8 cellular contexts compared by ENCODE assay signal in the genomic region with DNA sequence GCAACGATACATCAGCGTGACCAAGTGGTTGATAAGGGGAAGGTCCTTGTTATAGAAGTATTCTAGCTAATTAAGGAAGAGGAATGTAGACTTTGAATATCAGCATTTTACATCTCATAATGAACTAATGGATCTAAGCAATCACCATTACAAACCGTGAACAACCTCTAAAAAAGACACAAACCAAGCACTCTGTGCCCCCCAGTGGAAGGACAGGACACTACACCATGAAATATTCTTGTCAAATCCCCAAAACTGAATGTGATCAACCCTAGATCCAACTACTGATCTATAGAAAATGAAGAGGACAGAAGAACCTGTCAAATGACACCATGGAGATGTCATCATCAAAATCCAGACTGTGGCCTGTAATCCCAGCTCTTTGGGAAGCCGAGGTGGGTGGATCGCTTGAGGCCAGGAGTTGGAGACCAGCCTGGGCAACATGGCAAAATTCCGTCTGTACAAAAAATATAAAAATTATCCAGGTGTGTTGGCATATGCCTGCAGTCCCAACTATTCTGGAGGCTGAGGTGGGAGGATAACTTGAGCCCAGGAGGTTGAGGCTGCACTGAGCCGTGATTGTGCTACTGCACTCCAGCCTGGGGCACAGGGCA.
A peak's percentile ranks its signal among the peaks of the same experiment; 100 is the strongest.
DNase-seq lines count a peak whose midpoint lies in the region; ATAC-seq, FAIRE-seq and TF ChIP-seq lines count a peak whose summit lies in the region.

No MANE protein-coding gene starts in this region.

- intact Hi-C loops in GM12878 (cut with micrococcal nuclease; ENCODE audit: unreplicated experiment) (loop anchor here (1.0 to 10.0 kb wide), 4 partner anchors 90 to 490 kb away; no protein-coding TSS in a partner anchor), lower lobe of right lung (cut with DNase I) (no loop called here)

- TF ChIP-seq RAD21 in GM12878 (IDR thresholded peaks at IDR 0.05; ENCODE audit: insufficient read depth, low read depth, low read length) = peak; percentile 94

- peak; percentile 74 to 78 (median 77) for TF ChIP-seq CTCF in GM12878 (IDR thresholded peaks at IDR 0.05 in 2 of 3, conservative IDR thresholded peaks at IDR 0.05 in 1 of 3; ENCODE audit: control insufficient read depth in 2 of 3, extremely low read depth in 1 of 3, insufficient read depth in 1 of 3, low read depth in 3 of 3, low read length in 3 of 3)
- peak; percentile 52 for TF ChIP-seq CTCF in lower lobe of right lung (IDR thresholded peaks at IDR 0.05)

- H3K9me3 ChIP-seq in T-helper 17 cell (ENCODE audit: control insufficient read depth, low read length, poor library complexity, severe bottlenecking) (no peaks in the 10 kb centered on the region), GM12878 (replicated peaks; ENCODE audit: control insufficient read depth, insufficient read depth, low read length) (no peaks in the 10 kb centered on the region), lower lobe of right lung (no peaks in the 10 kb centered on the region)

- BruUV-seq in GM12878 (replicated peaks; lab: Mats Ljungman, UMichigan) = no TSS peak

- CTCF ChIA-PET in GM12878 (lab: Yijun Ruan, JAX) = interaction anchor here (0.7 to 4.3 kb wide), 19 partner anchors 14 to 445 kb away, joined by 3 to 72 read pairs (median 4); no protein-coding TSS in a partner anchor

- in situ Hi-C loops in GM12878 (cut with MboI) = loop anchor here (5.0 kb wide), 1 partner anchor 268 kb away; no protein-coding TSS in a partner anchor

- TF ChIP-seq EP300 in GM12878 (IDR thresholded peaks at IDR 0.05; ENCODE audit: borderline replicate concordance in 1 of 2, control insufficient read depth in 1 of 2, low read depth in 2 of 2, low read length in 2 of 2) = no peak

- H3K27me3 Mint-ChIP-seq in T-helper 17 cell = peaks cover 5% of the 10 kb centered on the region
- peaks cover 0 to 5% of the 10 kb centered on the region in 2 donors for H3K27me3 Mint-ChIP-seq in stimulated activated naive B cell treated with anti-CD40 and anti-IgM and Interleukin-4, amounts not matched to agents 10 μg/mL and 1 μg/mL and 100 μg/mL, for 72 hours

- H3K27me3 ChIP-seq in GM12878 (replicated peaks in 1 of 2; ENCODE audit: control insufficient read depth in 2 of 2, insufficient read depth in 2 of 2, low read length in 1 of 2) (no peaks in the 10 kb centered on the region), lower lobe of right lung (ENCODE audit: low read depth) (peaks cover 4% of the 10 kb centered on the region)

- SMC1A ChIA-PET in GM12878 (lab: Charles Lee; ENCODE audit: uncharacterized antibody, unreplicated experiment) = interaction anchor here (0.7 to 4.1 kb wide), 16 partner anchors 9 to 291 kb away, joined by 3 to 43 read pairs (median 4); no protein-coding TSS in a partner anchor

- no peaks in the 10 kb centered on the region for H3K36me3 Mint-ChIP-seq in T-helper 17 cell (ENCODE audit: low read depth)
- no peaks in the 10 kb centered on the region for H3K36me3 Mint-ChIP-seq in stimulated activated naive B cell treated with anti-CD40 and anti-IgM and Interleukin-4, amounts not matched to agents 10 μg/mL and 1 μg/mL and 100 μg/mL, for 72 hours

- DNase-seq in NCI-H524 (lab: John Stamatoyannopoulos, UW) (peak; percentile 13 to 60), NCI-H524 treated with DMSO at 0.1 percent for 48 hours (lab: John Stamatoyannopoulos, UW) (no peak), HT-29 (ENCODE audit: low spot score) (peak; percentile 69), T-helper 17 cell (peak in 2 of 3 donors; percentile 13 to 51), GM12878 (ENCODE audit: low read depth, low spot score) (peak; percentile 15), lower lobe of right lung (no peak)
- DNase-seq in stimulated activated naive B cell treated with anti-CD40 and anti-IgM and Interleukin-4, amounts not matched to agents 10 μg/mL and 1 μg/mL and 100 μg/mL, for 72 hours = peak; percentile 41

- no peaks in the 10 kb centered on the region for H3K36me3 ChIP-seq in GM12878 (ENCODE audit: control insufficient read depth in 2 of 2, insufficient read depth in 2 of 2, low read length in 1 of 2)
- H3K36me3 ChIP-seq in lower lobe of right lung = no peaks in the 10 kb centered on the region

- POLR2A ChIA-PET in GM12878 (lab: Charles Lee) = interaction anchor here (1.4 kb wide), 2 partner anchors 88 to 290 kb away, joined by 3 to 5 read pairs; no protein-coding TSS in a partner anchor

- H3K4me3 Mint-ChIP-seq in T-helper 17 cell = no peak overlapping the region
- H3K4me3 Mint-ChIP-seq in stimulated activated naive B cell treated with anti-CD40 and anti-IgM and Interleukin-4, amounts not matched to agents 10 μg/mL and 1 μg/mL and 100 μg/mL, for 72 hours = no peak overlapping the region

- H3K4me3 ChIP-seq in GM12878 = no peak overlapping the region
- no peak overlapping the region for H3K4me3 ChIP-seq in lower lobe of right lung

- no peak for TF ChIP-seq POLR2A in GM12878 (IDR thresholded peaks at IDR 0.05; ENCODE audit: low read depth, low read length)

- FAIRE-seq in GM12878 (lab: Jason Lieb, UNC) = peak; percentile 99

- no peak overlapping the region for H3K27ac ChIP-seq in GM12878 (ENCODE audit: control insufficient read depth, insufficient read depth)
- H3K27ac ChIP-seq in lower lobe of right lung = no peak overlapping the region

- ATAC-seq in T-helper 17 cell (peak; percentile 80), GM12878 (peak; percentile 75), lower lobe of right lung (peak; percentile 39 to 48), GM21367 (IDR thresholded peaks at IDR 0.05; ENCODE audit: unreplicated experiment) (no peak)
- peak; percentile 43 to 52 for ATAC-seq in stimulated activated naive B cell treated with anti-CD40 and anti-IgM and Interleukin-4, amounts not matched to agents 10 μg/mL and 1 μg/mL and 100 μg/mL, for 72 hours (replicated peaks)

- RAD21 ChIA-PET in GM12878 (lab: Charles Lee; ENCODE audit: unreplicated experiment) = interaction anchor here (0.8 to 2.5 kb wide), 7 partner anchors 86 to 289 kb away, joined by 3 to 19 read pairs (median 9); no protein-coding TSS in a partner anchor

- no peak overlapping the region for H3K9ac ChIP-seq in GM12878 (ENCODE audit: control insufficient read depth, insufficient read depth, low read length)

- H3K27ac Mint-ChIP-seq in T-helper 17 cell = no peak overlapping the region
- peak overlapping the region; percentile 1 for H3K27ac Mint-ChIP-seq in stimulated activated naive B cell treated with anti-CD40 and anti-IgM and Interleukin-4, amounts not matched to agents 10 μg/mL and 1 μg/mL and 100 μg/mL, for 72 hours

- H3K79me2 ChIP-seq in GM12878 (ENCODE audit: control insufficient read depth, insufficient read depth, low read length) = no peaks in the 10 kb centered on the region

- no peak overlapping the region for H3K4me2 ChIP-seq in GM12878 (ENCODE audit: control insufficient read depth, insufficient read depth)

- H4K20me1 ChIP-seq in GM12878 (ENCODE audit: control insufficient read depth, insufficient read depth) = no peaks in the 10 kb centered on the region

- H3K9me3 Mint-ChIP-seq in stimulated activated naive B cell treated with anti-CD40 and anti-IgM and Interleukin-4, amounts not matched to agents 10 μg/mL and 1 μg/mL and 100 μg/mL, for 72 hours = peaks cover 0 to 1% of the 10 kb centered on the region in 2 donors

- H3K4me1 Mint-ChIP-seq in T-helper 17 cell = peaks cover 7% of the 10 kb centered on the region
- peaks cover 37 to 58% of the 10 kb centered on the region in 2 donors for H3K4me1 Mint-ChIP-seq in stimulated activated naive B cell treated with anti-CD40 and anti-IgM and Interleukin-4, amounts not matched to agents 10 μg/mL and 1 μg/mL and 100 μg/mL, for 72 hours

- no peak overlapping the region for H2AFZ ChIP-seq in GM12878 (ENCODE audit: control insufficient read depth, low read depth, low read length)

- WGBS in GM12878 (ENCODE audit: insufficient coverage, insufficient replicate concordance, low lambda C conversion rate, missing lambda C conversion rate) = 58% methylated on average over 7 of the region's 7 CpGs

- H3K4me1 ChIP-seq in GM12878 (ENCODE audit: control insufficient read depth, insufficient read depth, low read length) (no peaks in the 10 kb centered on the region), lower lobe of right lung (no peaks in the 10 kb centered on the region)

TF ChIP-seq in GM12878, 131 proteins besides CTCF, POLR2A, EP300 and RAD21 (continues in another document):
- no peak for TF ChIP-seq RUNX3 (IDR thresholded peaks at IDR 0.05; ENCODE audit: low read length)
- TF ChIP-seq ZNF622 (IDR thresholded peaks at IDR 0.05) = no peak
- no peak for TF ChIP-seq SUZ12 (IDR thresholded peaks at IDR 0.05; ENCODE audit: unreplicated experiment)
- peak; percentile 97 for TF ChIP-seq SMC3 (IDR thresholded peaks at IDR 0.05; ENCODE audit: borderline replicate concordance, low read length)
- TF ChIP-seq, protein P1, sequence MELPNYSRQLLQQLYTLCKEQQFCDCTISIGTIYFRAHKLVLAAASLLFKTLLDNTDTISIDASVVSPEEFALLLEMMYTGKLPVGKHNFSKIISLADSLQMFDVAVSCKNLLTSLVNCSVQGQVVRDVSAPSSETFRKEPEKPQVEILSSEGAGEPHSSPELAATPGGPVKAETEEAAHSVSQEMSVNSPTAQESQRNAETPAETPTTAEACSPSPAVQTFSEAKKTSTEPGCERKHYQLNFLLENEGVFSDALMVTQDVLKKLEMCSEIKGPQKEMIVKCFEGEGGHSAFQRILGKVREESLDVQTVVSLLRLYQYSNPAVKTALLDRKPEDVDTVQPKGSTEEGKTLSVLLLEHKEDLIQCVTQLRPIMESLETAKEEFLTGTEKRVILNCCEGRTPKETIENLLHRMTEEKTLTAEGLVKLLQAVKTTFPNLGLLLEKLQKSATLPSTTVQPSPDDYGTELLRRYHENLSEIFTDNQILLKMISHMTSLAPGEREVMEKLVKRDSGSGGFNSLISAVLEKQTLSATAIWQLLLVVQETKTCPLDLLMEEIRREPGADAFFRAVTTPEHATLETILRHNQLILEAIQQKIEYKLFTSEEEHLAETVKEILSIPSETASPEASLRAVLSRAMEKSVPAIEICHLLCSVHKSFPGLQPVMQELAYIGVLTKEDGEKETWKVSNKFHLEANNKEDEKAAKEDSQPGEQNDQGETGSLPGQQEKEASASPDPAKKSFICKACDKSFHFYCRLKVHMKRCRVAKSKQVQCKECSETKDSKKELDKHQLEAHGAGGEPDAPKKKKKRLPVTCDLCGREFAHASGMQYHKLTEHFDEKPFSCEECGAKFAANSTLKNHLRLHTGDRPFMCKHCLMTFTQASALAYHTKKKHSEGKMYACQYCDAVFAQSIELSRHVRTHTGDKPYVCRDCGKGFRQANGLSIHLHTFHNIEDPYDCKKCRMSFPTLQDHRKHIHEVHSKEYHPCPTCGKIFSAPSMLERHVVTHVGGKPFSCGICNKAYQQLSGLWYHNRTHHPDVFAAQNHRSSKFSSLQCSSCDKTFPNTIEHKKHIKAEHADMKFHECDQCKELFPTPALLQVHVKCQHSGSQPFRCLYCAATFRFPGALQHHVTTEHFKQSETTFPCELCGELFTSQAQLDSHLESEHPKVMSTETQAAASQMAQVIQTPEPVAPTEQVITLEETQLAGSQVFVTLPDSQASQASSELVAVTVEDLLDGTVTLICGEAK (IDR thresholded peaks at IDR 0.05; ENCODE audit: borderline replicate concordance) = no peak
- TF ChIP-seq SPI1 (IDR thresholded peaks at IDR 0.05; ENCODE audit: borderline replicate concordance, insufficient read depth, low read depth, low read length) = no peak
- TF ChIP-seq CREM (IDR thresholded peaks at IDR 0.05; ENCODE audit: low read depth) = no peak
- TF ChIP-seq MEF2B (IDR thresholded peaks at IDR 0.05; ENCODE audit: partially characterized antibody, poor library complexity, severe bottlenecking) = no peak

Comparison
In these comparisons a context has a peak if more than half of its experiments do, and no peak if none do; other contexts are left out.
1. DNase-seq: peak in NCI-H524 (2 of 2), HT-29 (single experiment), T-helper 17 cell (2 of 3), GM12878 (single experiment) and stimulated activated naive B cell treated with anti-CD40 and anti-IgM and Interleukin-4, amounts not matched to agents 10 μg/mL and 1 μg/mL and 100 μg/mL, for 72 hours (single experiment); none in NCI-H524 treated with DMSO at 0.1 percent for 48 hours (single experiment) and lower lobe of right lung (single experiment).